Comparison of ENCODE assay signal across 15 cellular contexts in genomic region chr5:139364466-139364865, GRCh38. TPM values are rescaled to one million over a fixed set of nuclear protein-coding genes. Genes with fewer than 3 reads are reported as not detected.
DNase-seq lines count a peak whose midpoint lies in the region; ATAC-seq and TF ChIP-seq lines count a peak whose summit lies in the region.
"Had no signal": no experiment of that assay in that cellular context is flagged by ENCODE, and none has a peak within 500 bp of the region (broad histone marks: within the 10 kb centered on the region; RNA-seq: fewer than 3 reads in every experiment).

No MANE protein-coding gene starts in this region.

- H3K36me3 ChIP-seq in A673 (ENCODE audit: insufficient read depth, low read length, poor library complexity, severe bottlenecking), result peaks cover 58% of the 10 kb centered on the region

- H3K27ac ChIP-seq in A673 (ENCODE audit: low read depth, low read length, poor library complexity, severe bottlenecking) (no peak overlapping the region), substantia nigra (ENCODE audit: low read depth, low read length, poor library complexity, severe bottlenecking) (no peak overlapping the region)
- H3K27ac ChIP-seq: BLaER1 treated with 17β-estradiol and CSF1 and Interleukin-3, amounts not matched to agents 10 nM and 100 nM had no signal

- H3K9me3 ChIP-seq in A673 (ENCODE audit: low read depth, low read length, poor library complexity, severe bottlenecking) (no peaks in the 10 kb centered on the region), T-helper 17 cell (ENCODE audit: control insufficient read depth, low read length, poor library complexity, severe bottlenecking) (no peaks in the 10 kb centered on the region)
- H3K9me3 ChIP-seq: BLaER1 treated with 17β-estradiol and CSF1 and Interleukin-3, amounts not matched to agents 10 nM and 100 nM had no signal

- intact Hi-C loops in A673 (cut with micrococcal nuclease; ENCODE audit: unreplicated experiment), result no loop called here

- no peak for DNase-seq in activated T-cell treated with anti-CD3 and anti-CD28 coated beads, Interleukin-2, amount 50 U/mL, for 24 hours
- no peak for DNase-seq in activated T-cell treated with anti-CD3 and anti-CD28 coated beads, Interleukin-2, amount 50 U/mL, for 1 hour
- DNase-seq in A673 (ENCODE audit: low spot score) (no peak), T-helper 17 cell (no peak), inferior parietal cortex (ENCODE audit: extremely low spot score) (no peak), HCEC 1CT (no peak), substantia nigra (lab: John Stamatoyannopoulos, UW) (no peak)
- DNase-seq: 8988T; ACHN; CD4-positive, CD25-positive, alpha-beta regulatory T cell; DMS53; GF-D8 had no signal

- BruUV-seq in A673 (replicated peaks; lab: Mats Ljungman, UMichigan), result TSS peak; percentile 16

- H3K27me3 Mint-ChIP-seq in activated T-cell treated with anti-CD3 and anti-CD28 coated beads, Interleukin-2, amount 50 U/mL, for 24 hours, result no peaks in the 10 kb centered on the region
- H3K27me3 Mint-ChIP-seq in T-helper 17 cell, result no peaks in the 10 kb centered on the region
- H3K27me3 Mint-ChIP-seq in nephron (ENCODE audit: low read depth), result no peaks in the 10 kb centered on the region
- H3K27me3 Mint-ChIP-seq: CD4-positive, CD25-positive, alpha-beta regulatory T cell had no signal

- TF ChIP-seq CTCF in A673 (conservative IDR thresholded peaks at IDR 0.05; ENCODE audit: low read depth, low read length) (no peak), nephron (IDR thresholded peaks at IDR 0.05; ENCODE audit: unreplicated experiment in 3 of 3) (no peak)

- peak overlapping the region; percentile 53 for H3K27ac Mint-ChIP-seq in activated T-cell treated with anti-CD3 and anti-CD28 coated beads, Interleukin-2, amount 50 U/mL, for 24 hours
- H3K27ac Mint-ChIP-seq in T-helper 17 cell (peak overlapping the region; percentile 43), nephron (peak overlapping the region; percentile 31 to 77 (median 66))
- H3K27ac Mint-ChIP-seq: CD4-positive, CD25-positive, alpha-beta regulatory T cell had no signal

- ATAC-seq in T-helper 17 cell, result no peak

- no peak overlapping the region for H3K4me3 ChIP-seq in A673 (ENCODE audit: low read depth, low read length, poor library complexity, severe bottlenecking)
- H3K4me3 ChIP-seq: BLaER1 treated with 17β-estradiol and CSF1 and Interleukin-3, amounts not matched to agents 10 nM and 100 nM had no signal

- CTCF ChIA-PET in A673 (lab: Charles Lee), result no interaction called here

- POLR2A ChIA-PET in A673 (lab: Charles Lee; ENCODE audit: low non-redundant PET), result no interaction called here

- no peaks in the 10 kb centered on the region for H3K27me3 ChIP-seq in A673 (replicated peaks; ENCODE audit: insufficient read depth, low read depth, low read length, poor library complexity)
- H3K27me3 ChIP-seq: BLaER1 treated with 17β-estradiol and CSF1 and Interleukin-3, amounts not matched to agents 10 nM and 100 nM had no signal

- no peaks in the 10 kb centered on the region for H3K4me1 ChIP-seq in A673 (ENCODE audit: insufficient read depth, low read length, poor library complexity, severe bottlenecking)

- H3K9me3 Mint-ChIP-seq in activated T-cell treated with anti-CD3 and anti-CD28 coated beads, Interleukin-2, amount 50 U/mL, for 24 hours, result no peaks in the 10 kb centered on the region
- no peaks in the 10 kb centered on the region for H3K9me3 Mint-ChIP-seq in nephron
- H3K9me3 Mint-ChIP-seq: CD4-positive, CD25-positive, alpha-beta regulatory T cell had no signal

- H3K36me3 Mint-ChIP-seq in activated T-cell treated with anti-CD3 and anti-CD28 coated beads, Interleukin-2, amount 50 U/mL, for 24 hours (ENCODE audit: low read depth), result peaks cover 61% of the 10 kb centered on the region
- peaks cover 2% of the 10 kb centered on the region for H3K36me3 Mint-ChIP-seq in T-helper 17 cell (ENCODE audit: low read depth)
- peaks cover 55% of the 10 kb centered on the region for H3K36me3 Mint-ChIP-seq in nephron (ENCODE audit: low read depth)

- H3K4me3 Mint-ChIP-seq in activated T-cell treated with anti-CD3 and anti-CD28 coated beads, Interleukin-2, amount 50 U/mL, for 24 hours, result no peak overlapping the region
- no peak overlapping the region for H3K4me3 Mint-ChIP-seq in T-helper 17 cell
- H3K4me3 Mint-ChIP-seq in nephron, result no peak overlapping the region
- H3K4me3 Mint-ChIP-seq: CD4-positive, CD25-positive, alpha-beta regulatory T cell had no signal

- H3K4me1 Mint-ChIP-seq in activated T-cell treated with anti-CD3 and anti-CD28 coated beads, Interleukin-2, amount 50 U/mL, for 24 hours (ENCODE audit: low read depth), result peaks cover 15% of the 10 kb centered on the region
- H3K4me1 Mint-ChIP-seq in T-helper 17 cell (peaks cover 8% of the 10 kb centered on the region), nephron (peaks cover 27% of the 10 kb centered on the region)

RNA-seq across cellular contexts. Expression of gene SLC23A1, which starts 18.6 kb away (rescaled TPM):
- not detected in 2 replicates for total RNA-seq in A673 (2021)
- not detected for total RNA-seq in T-helper 17 cell
- total RNA-seq: CD4-positive, CD25-positive, alpha-beta regulatory T cell; HT1080 had no signal

RNA-seq across cellular contexts. Expression of gene PAIP2, which starts 22.8 kb away (rescaled TPM):
- total RNA-seq in A673 (2021) (95.0 and 108 TPM in 2 replicates), T-helper 17 cell (100 to 1,000 TPM; 106 to 123 TPM)

RNA-seq across cellular contexts. Expression of gene MZB1, which starts 25.2 kb away (rescaled TPM):
- total RNA-seq in A673 (2021) (not detected in 2 replicates), T-helper 17 cell (1 to 10 TPM; 2.2 to 3.1 TPM)
- total RNA-seq: HT1080 had no signal

RNA-seq across cellular contexts. Expression of gene PROB1, which starts 30.4 kb away (rescaled TPM):
- total RNA-seq in A673 (2021), result 0.82 and 1.0 TPM in 2 replicates
- under 1 TPM; 0.57 to 0.72 TPM for total RNA-seq in T-helper 17 cell

RNA-seq across cellular contexts. Expression of gene SPATA24, which starts 39.4 kb away (rescaled TPM):
- 4.0 and 4.2 TPM in 2 replicates for total RNA-seq in A673 (2021)
- total RNA-seq in T-helper 17 cell, result 1 to 10 TPM; 3.8 to 4.1 TPM
